Comparison of ENCODE assay signal across 10 cellular contexts in genomic region chr7:12607134-12607533, GRCh38. TPM values are rescaled to one million over a fixed set of nuclear protein-coding genes. Genes with fewer than 3 reads are reported as not detected.
DNase-seq lines count a peak whose midpoint lies in the region; ATAC-seq and TF ChIP-seq lines count a peak whose summit lies in the region.
"Had no signal": no experiment of that assay in that cellular context is flagged by ENCODE, and none has a peak within 500 bp of the region (broad histone marks: within the 10 kb centered on the region; RNA-seq: fewer than 3 reads in every experiment).

No MANE protein-coding gene starts in this region.

- no peaks in the 10 kb centered on the region for H3K36me3 ChIP-seq in PC-9 (ENCODE audit: low read depth)
- H3K36me3 ChIP-seq in osteoblast (ENCODE audit: insufficient read depth, low read length), result no peaks in the 10 kb centered on the region
- H3K36me3 ChIP-seq in heart right ventricle, result no peaks in the 10 kb centered on the region

- no peak overlapping the region for H3K4me2 ChIP-seq in PC-9
- H3K4me2 ChIP-seq in osteoblast (ENCODE audit: insufficient read depth, low read length), result no peak overlapping the region

- H2AFZ ChIP-seq in PC-9 (0 out of 2 replicates have a peak overlapping the region, but pooled peaks have one; percentile 23), osteoblast (ENCODE audit: low read length) (peak overlapping the region; percentile 60)

- H3K4me3 ChIP-seq in PC-9 (no peak overlapping the region), osteoblast (ENCODE audit: insufficient read depth, low read length) (no peak overlapping the region), heart right ventricle (no peak overlapping the region)

- H3K9me2 ChIP-seq in PC-9 (ENCODE audit: insufficient read depth), result no peaks in the 10 kb centered on the region

- no peaks in the 10 kb centered on the region; the same call in 1 of the 2 replicates for H3F3A ChIP-seq in PC-9 (ENCODE audit: insufficient read depth, low read depth)

- no peaks in the 10 kb centered on the region for H4K20me1 ChIP-seq in PC-9 (ENCODE audit: insufficient read depth)
- H4K20me1 ChIP-seq in osteoblast (ENCODE audit: insufficient read depth, low read length), result no peaks in the 10 kb centered on the region

- CTCF ChIA-PET in PC-9 (lab: Charles Lee), result no interaction called here

- no peaks in the 10 kb centered on the region for H3K79me2 ChIP-seq in PC-9 (ENCODE audit: low read depth)
- no peaks in the 10 kb centered on the region for H3K79me2 ChIP-seq in osteoblast (ENCODE audit: insufficient read depth, low read length)

- WGBS in heart right ventricle, 2 donors, result 82 to 90% methylated on average over 1 of the region's 1 CpG

- H3K4me1 ChIP-seq in PC-9 (replicated peaks; ENCODE audit: insufficient read depth), result no peaks in the 10 kb centered on the region
- H3K4me1 ChIP-seq in osteoblast (ENCODE audit: insufficient read depth, low read length), result no peaks in the 10 kb centered on the region
- no peaks in the 10 kb centered on the region for H3K4me1 ChIP-seq in heart right ventricle

- no peak for ATAC-seq in heart right ventricle
- ATAC-seq: activated T-cell treated with anti-CD3 and anti-CD28 coated beads, Interleukin-2, amount 50 U/mL, for 72 hours; Panc1 had no signal

- TF ChIP-seq CTCF in PC-9 (conservative IDR thresholded peaks at IDR 0.05), result no peak
- no peak for TF ChIP-seq CTCF in osteoblast (IDR thresholded peaks at IDR 0.05; ENCODE audit: extremely low read depth, low read depth, low read length)
- no peak for TF ChIP-seq CTCF in heart right ventricle (IDR thresholded peaks at IDR 0.05)

- POLR2A ChIA-PET in PC-9 (lab: Charles Lee; ENCODE audit: unreplicated experiment), result no interaction called here

- BruUV-seq in PC-9 (replicated peaks; lab: Mats Ljungman, UMichigan), result no TSS peak

- no peaks in the 10 kb centered on the region for H3K27me3 ChIP-seq in PC-9 (ENCODE audit: insufficient read depth, low read depth)
- H3K27me3 ChIP-seq in osteoblast (ENCODE audit: insufficient read depth, low read length), result no peaks in the 10 kb centered on the region
- no peaks in the 10 kb centered on the region for H3K27me3 ChIP-seq in heart right ventricle

- H3K27ac ChIP-seq in PC-9 (no peak overlapping the region), osteoblast (ENCODE audit: low read depth, low read length) (no peak overlapping the region), heart right ventricle (no peak overlapping the region)

- no peaks in the 10 kb centered on the region for H3K9me3 ChIP-seq in PC-9 (ENCODE audit: insufficient read depth, low read depth)
- H3K9me3 ChIP-seq in osteoblast (ENCODE audit: low read depth, low read length), result no peaks in the 10 kb centered on the region
- H3K9me3 ChIP-seq in heart right ventricle, result peaks cover 0 to 18% (median 9%) of the 10 kb centered on the region in 11 donors

- intact Hi-C loops in PC-9 (cut with micrococcal nuclease; ENCODE audit: unreplicated experiment) (no loop called here), heart right ventricle (cut with DNase I) (loop anchor here in 1 of 10 donors (10.0 kb wide), 1 partner anchor 58 kb away; no protein-coding TSS in a partner anchor)

- DNase-seq in NCI-H446 (lab: John Stamatoyannopoulos, UW), result peak; percentile 6 to 45
- no peak for DNase-seq in NCI-H446 treated with DMSO at 0.1 percent for 48 hours (lab: John Stamatoyannopoulos, UW)
- DNase-seq in NCI-H146 (lab: John Stamatoyannopoulos, UW), result peak; percentile 94
- DNase-seq in PC-9, result no peak
- DNase-seq in osteoblast (ENCODE audit: insufficient read length, low spot score, missing footprints), result no peak
- no peak for DNase-seq in CD1c-positive myeloid dendritic cell (ENCODE audit: extremely low spot score)
- no peak for DNase-seq in GM19240 (ENCODE audit: insufficient read length, low spot score)
- DNase-seq in heart right ventricle, result no peak
- DNase-seq: activated T-cell treated with anti-CD3 and anti-CD28 coated beads, Interleukin-2, amount 50 U/mL, for 72 hours had no signal

RNA-seq across cellular contexts. Expression of gene SCIN, which starts 36.6 kb away (rescaled TPM):
- 0.33 and 0.92 TPM in 2 replicates for total RNA-seq in PC-9 (2021)
- total RNA-seq in osteoblast, result 4.7 TPM in 2 replicates
- total RNA-seq in heart right ventricle, result 1 to 10 TPM in 1 of 10 donors, under 1 TPM in 6, not detected in 3; 0.12 to 1.5 (median 0.33) TPM
- under 1 TPM; 0.01 to 0.07 TPM for polyA plus RNA-seq in heart right ventricle

Comparison
In these comparisons a context has a peak if more than half of its experiments do, and no peak if none do; other contexts are left out.
1. DNase-seq: peak in NCI-H446 (2 of 2) and NCI-H146 (single experiment); none in NCI-H446 treated with DMSO at 0.1 percent for 48 hours (single experiment), PC-9 (0 of 2), osteoblast (single experiment), CD1c-positive myeloid dendritic cell (single experiment), GM19240 (single experiment) and heart right ventricle (0 of 2).